ENCODE assay signal across 18 cellular contexts in the genomic region with DNA sequence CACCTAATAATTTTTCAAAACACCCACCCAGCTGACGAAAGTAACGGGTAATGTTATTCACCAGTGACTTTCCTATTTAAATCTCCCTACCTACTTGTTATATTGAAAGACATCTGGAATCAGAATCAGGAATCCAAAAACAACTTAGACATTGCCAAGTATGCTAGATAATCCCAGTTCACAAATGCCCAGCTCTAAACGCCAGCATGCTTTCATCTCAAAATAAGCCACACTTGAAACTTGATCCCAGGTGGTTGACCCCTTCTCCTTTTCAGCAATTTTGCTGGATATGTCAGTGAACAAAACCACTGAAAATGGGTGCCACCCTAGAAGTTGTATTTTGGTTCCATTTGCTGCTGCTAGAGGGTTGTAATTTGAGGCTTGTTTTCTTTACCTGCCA.
A peak's percentile ranks its signal among the peaks of the same experiment; 100 is the strongest.
DNase-seq lines count a peak whose midpoint lies in the region; ATAC-seq and TF ChIP-seq lines count a peak whose summit lies in the region.
"Had no signal": no experiment of that assay in that cellular context is flagged by ENCODE, and none has a peak within 500 bp of the region (broad histone marks: within the 10 kb centered on the region; RNA-seq: fewer than 3 reads in every experiment).

No MANE protein-coding gene starts in this region.

- no peaks in the 10 kb centered on the region for H3K27me3 ChIP-seq in KMS-11 (ENCODE audit: insufficient read depth, low read depth)
- peaks cover 0 to 5% (median 0%) of the 10 kb centered on the region in 3 donors for H3K27me3 ChIP-seq in psoas muscle (ENCODE audit: insufficient read depth in 3 of 3, low read length in 2 of 3)
- H3K27me3 ChIP-seq: SJCRH30 had no signal

- no peaks in the 10 kb centered on the region for H3K36me3 Mint-ChIP-seq in natural killer cell
- H3K36me3 Mint-ChIP-seq in T-helper 2 cell treated with Interferon-gamma antibody and Interleukin-4, amounts not matched to agents 5 μg/mL and 100 μg/mL, for 36 hours (ENCODE audit: low read depth) = peaks cover 2% of the 10 kb centered on the region
- H3K36me3 Mint-ChIP-seq: CD8-positive, alpha-beta memory T cell had no signal

- TF ChIP-seq CTCF in KMS-11 (conservative IDR thresholded peaks at IDR 0.05; ENCODE audit: low read depth, low read length) = no peak
- TF ChIP-seq CTCF in natural killer cell (IDR thresholded peaks at IDR 0.05) = no peak
- TF ChIP-seq CTCF in psoas muscle (IDR thresholded peaks at IDR 0.05) = no peak

- peaks cover 4 to 29% of the 10 kb centered on the region in 2 donors for H3K27me3 Mint-ChIP-seq in natural killer cell (ENCODE audit: low read depth in 2 of 2)
- no peaks in the 10 kb centered on the region for H3K27me3 Mint-ChIP-seq in T-helper 2 cell treated with Interferon-gamma antibody and Interleukin-4, amounts not matched to agents 5 μg/mL and 100 μg/mL, for 36 hours (ENCODE audit: low read depth)

- H3K27ac ChIP-seq in KMS-11 = peak overlapping the region; percentile 20; the same call in 1 of the 2 replicates
- H3K27ac ChIP-seq in caudate nucleus (ENCODE audit: low read depth, low read length) = peak overlapping the region; percentile 26
- no peak overlapping the region for H3K27ac ChIP-seq in psoas muscle
- H3K27ac ChIP-seq: SJCRH30 had no signal

- H3K4me2 ChIP-seq in KMS-11 = peak overlapping the region; percentile 29

- no peaks in the 10 kb centered on the region for H3K9me3 ChIP-seq in psoas muscle
- H3K9me3 ChIP-seq: SJCRH30 had no signal

- no peaks in the 10 kb centered on the region for H4K20me1 ChIP-seq in KMS-11 (ENCODE audit: insufficient read depth)

- DNase-seq in NCI-H146 treated with DMSO at 0.1 percent for 48 hours (lab: John Stamatoyannopoulos, UW; ENCODE audit: unreplicated experiment) (peak; percentile 31), NCI-H69 (lab: John Stamatoyannopoulos, UW) (peak; percentile 97), caudate nucleus (lab: John Stamatoyannopoulos, UW) (no peak), natural killer cell (no peak), psoas muscle (no peak)
- DNase-seq in T-helper 2 cell treated with Interferon-gamma antibody and Interleukin-4, amounts not matched to agents 5 μg/mL and 100 μg/mL, for 36 hours (ENCODE audit: low spot score) = no peak
- DNase-seq: ACHN; C1 segment of cervical spinal cord; CD8-positive, alpha-beta memory T cell; DMS79; HFFc6; KG1; NCI-H1436; NCI-H2029 treated with DMSO at 0.1 percent for 48 hours; NCI-H774 had no signal

- peaks cover 0 to 3% of the 10 kb centered on the region in 2 donors for H3K9me3 Mint-ChIP-seq in natural killer cell
- H3K9me3 Mint-ChIP-seq in T-helper 2 cell treated with Interferon-gamma antibody and Interleukin-4, amounts not matched to agents 5 μg/mL and 100 μg/mL, for 36 hours = peaks cover 12% of the 10 kb centered on the region
- H3K9me3 Mint-ChIP-seq: HFFc6 had no signal

- H3K4me1 ChIP-seq in KMS-11 (ENCODE audit: low read depth, poor library complexity, severe bottlenecking) (peaks cover 21% of the 10 kb centered on the region), psoas muscle (no peaks in the 10 kb centered on the region)

- intact Hi-C loops in natural killer cell (cut with micrococcal nuclease) = no loop called here
- intact Hi-C loops in psoas muscle (cut with DNase I) = no loop called here

- ATAC-seq in natural killer cell (no peak), psoas muscle (no peak)

- no peak overlapping the region for H3K9ac ChIP-seq in KMS-11

- no peak overlapping the region for H3K4me3 Mint-ChIP-seq in natural killer cell
- H3K4me3 Mint-ChIP-seq in T-helper 2 cell treated with Interferon-gamma antibody and Interleukin-4, amounts not matched to agents 5 μg/mL and 100 μg/mL, for 36 hours = no peak overlapping the region
- H3K4me3 Mint-ChIP-seq: CD8-positive, alpha-beta memory T cell; HFFc6; T-helper 1 cell treated with Interleukin-12 subunit alpha and Interleukin-12 subunit beta and Interleukin-4 antibody, amounts not matched to agents 30 μg/mL and 1 μg/mL, for 36 hours had no signal

- no peak overlapping the region for H3K27ac Mint-ChIP-seq in natural killer cell
- H3K27ac Mint-ChIP-seq in T-helper 2 cell treated with Interferon-gamma antibody and Interleukin-4, amounts not matched to agents 5 μg/mL and 100 μg/mL, for 36 hours = no peak overlapping the region
- H3K27ac Mint-ChIP-seq: CD8-positive, alpha-beta memory T cell; HFFc6; T-helper 1 cell treated with Interleukin-12 subunit alpha and Interleukin-12 subunit beta and Interleukin-4 antibody, amounts not matched to agents 30 μg/mL and 1 μg/mL, for 36 hours had no signal

- H3K79me2 ChIP-seq in KMS-11 (ENCODE audit: insufficient read depth, low read depth) = no peaks in the 10 kb centered on the region

- H3K36me3 ChIP-seq in KMS-11 (ENCODE audit: insufficient read depth) = no peaks in the 10 kb centered on the region
- H3K36me3 ChIP-seq in psoas muscle (ENCODE audit: insufficient read depth in 1 of 2, low read depth in 1 of 2) = no peaks in the 10 kb centered on the region
- H3K36me3 ChIP-seq: SJCRH30 had no signal

- H2AFZ ChIP-seq in KMS-11 (ENCODE audit: low read depth) = no peak overlapping the region

- H3K4me1 Mint-ChIP-seq in natural killer cell = no peaks in the 10 kb centered on the region
- no peaks in the 10 kb centered on the region for H3K4me1 Mint-ChIP-seq in T-helper 2 cell treated with Interferon-gamma antibody and Interleukin-4, amounts not matched to agents 5 μg/mL and 100 μg/mL, for 36 hours (ENCODE audit: low read depth)
- H3K4me1 Mint-ChIP-seq: CD8-positive, alpha-beta memory T cell had no signal

- WGBS in psoas muscle, 3 donors = 16 to 20% (median 17%) methylated on average over 3 of the region's 3 CpGs

- H3K4me3 ChIP-seq in KMS-11 (IDR thresholded peaks at IDR 0.05; ENCODE audit: insufficient read depth, low read depth, low read length) (no peak overlapping the region), psoas muscle (no peak overlapping the region)
- H3K4me3 ChIP-seq: SJCRH30 had no signal

Comparison
In these comparisons a context has a peak if more than half of its experiments do, and no peak if none do; other contexts are left out.
1. DNase-seq: peak in NCI-H146 treated with DMSO at 0.1 percent for 48 hours (single experiment) and NCI-H69 (single experiment); none in caudate nucleus (0 of 61), natural killer cell (single experiment), T-helper 2 cell treated with Interferon-gamma antibody and Interleukin-4, amounts not matched to agents 5 μg/mL and 100 μg/mL, for 36 hours (single experiment) and psoas muscle (0 of 2).